ENCODE assay signal across 14 cellular contexts in the genomic region with DNA sequence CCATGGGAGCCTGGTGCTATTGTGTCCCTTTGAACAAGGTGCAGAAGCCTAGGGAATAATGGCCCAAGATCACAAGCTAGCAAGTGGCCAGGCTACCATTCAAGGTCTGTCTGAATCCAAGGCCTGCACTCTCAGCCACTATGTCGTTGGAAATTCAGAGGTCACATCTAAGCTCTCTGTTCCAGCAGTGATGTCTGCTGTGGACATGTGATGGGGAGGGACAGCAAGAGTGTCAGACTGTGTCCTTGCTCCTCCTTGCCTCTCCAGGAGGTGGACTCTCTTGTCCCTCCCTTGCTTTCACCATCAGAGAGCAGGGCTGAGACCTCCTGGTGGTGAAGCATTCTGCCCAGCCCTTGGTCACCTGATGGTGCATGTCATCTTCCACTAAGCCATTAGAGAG. TPM values are rescaled to one million over a fixed set of nuclear protein-coding genes. Genes with fewer than 3 reads are reported as not detected.
DNase-seq lines count a peak whose midpoint lies in the region; ATAC-seq and TF ChIP-seq lines count a peak whose summit lies in the region.
"Had no signal": no experiment of that assay in that cellular context is flagged by ENCODE, and none has a peak within 500 bp of the region (broad histone marks: within the 10 kb centered on the region; RNA-seq: fewer than 3 reads in every experiment).

No MANE protein-coding gene starts in this region.

- H3K36me3 ChIP-seq in upper lobe of right lung: no peaks in the 10 kb centered on the region

- H3K4me3 Mint-ChIP-seq in activated naive CD4-positive, alpha-beta T cell treated with anti-CD3 and anti-CD28 coated beads, Interleukin-2, amount 50 U/mL, for 24 hours: no peak overlapping the region
- no peak overlapping the region for H3K4me3 Mint-ChIP-seq in T-cell

- 33% methylated on average over 1 of the region's 1 CpG for WGBS in right cardiac atrium

- no peaks in the 10 kb centered on the region for H3K9me3 ChIP-seq in right cardiac atrium (ENCODE audit: control insufficient read depth, low read length)
- H3K9me3 ChIP-seq in upper lobe of right lung: no peaks in the 10 kb centered on the region

- H3K4me1 ChIP-seq in right cardiac atrium (ENCODE audit: control insufficient read depth, insufficient read depth, low read length): peaks cover 43% of the 10 kb centered on the region
- H3K4me1 ChIP-seq in upper lobe of right lung: peaks cover 71% of the 10 kb centered on the region

- H3K27ac ChIP-seq in right cardiac atrium (ENCODE audit: low read length) (peak overlapping the region; percentile 76), upper lobe of right lung (peak overlapping the region; percentile 82)

- ATAC-seq in T-cell (replicated peaks in 1 of 4) (no peak), right cardiac atrium (no peak), upper lobe of right lung (no peak), HG02852 (IDR thresholded peaks at IDR 0.05; ENCODE audit: unreplicated experiment) (no peak), GM21737 (IDR thresholded peaks at IDR 0.05; ENCODE audit: unreplicated experiment) (no peak)

- H3K9me3 Mint-ChIP-seq in activated naive CD4-positive, alpha-beta T cell treated with anti-CD3 and anti-CD28 coated beads, Interleukin-2, amount 50 U/mL, for 24 hours: no peaks in the 10 kb centered on the region
- no peaks in the 10 kb centered on the region for H3K9me3 Mint-ChIP-seq in T-cell
- H3K9me3 Mint-ChIP-seq: naive B cell had no signal

- CTCF ChIA-PET in T-cell (lab: Charles Lee): interaction anchor here in 1 of 2 donors (0.6 to 0.9 kb wide), 2 partner anchors 11 to 12 kb away, joined by 3 to 9 read pairs; no protein-coding TSS in a partner anchor

- intact Hi-C loops in right cardiac atrium (cut with DNase I): no loop called here
- intact Hi-C loops in upper lobe of right lung (cut with DNase I): no loop called here

- POLR2A ChIA-PET in T-cell (lab: Charles Lee): no interaction called here

- H3K27me3 ChIP-seq in right cardiac atrium (ENCODE audit: control insufficient read depth, insufficient read depth) (no peaks in the 10 kb centered on the region), upper lobe of right lung (no peaks in the 10 kb centered on the region)

- no peak for TF ChIP-seq CTCF in upper lobe of right lung (IDR thresholded peaks at IDR 0.05)

- H3K36me3 Mint-ChIP-seq in activated naive CD4-positive, alpha-beta T cell treated with anti-CD3 and anti-CD28 coated beads, Interleukin-2, amount 50 U/mL, for 24 hours: no peaks in the 10 kb centered on the region
- H3K36me3 Mint-ChIP-seq in T-cell: peaks cover 7% of the 10 kb centered on the region
- H3K36me3 Mint-ChIP-seq: naive B cell had no signal

- peak overlapping the region; percentile 51 for H3K27ac Mint-ChIP-seq in activated naive CD4-positive, alpha-beta T cell treated with anti-CD3 and anti-CD28 coated beads, Interleukin-2, amount 50 U/mL, for 24 hours
- H3K27ac Mint-ChIP-seq in T-cell: peak overlapping the region; percentile 95 to 96

- no peaks in the 10 kb centered on the region for H3K27me3 Mint-ChIP-seq in activated naive CD4-positive, alpha-beta T cell treated with anti-CD3 and anti-CD28 coated beads, Interleukin-2, amount 50 U/mL, for 24 hours
- H3K27me3 Mint-ChIP-seq in T-cell: no peaks in the 10 kb centered on the region
- H3K27me3 Mint-ChIP-seq: naive B cell had no signal

- H3K4me3 ChIP-seq in right cardiac atrium (ENCODE audit: low read length): no peak overlapping the region
- no peak overlapping the region for H3K4me3 ChIP-seq in upper lobe of right lung
- H3K4me3 ChIP-seq: lung had no signal

- DNase-seq in activated naive CD4-positive, alpha-beta T cell (lab: John Stamatoyannopoulos, UW): no peak
- no peak for DNase-seq in T-cell
- peak in 1 of 3 donors; percentile 52 for DNase-seq in right cardiac atrium
- no peak for DNase-seq in upper lobe of right lung
- no peak for DNase-seq in GOT3 (lab: John Stamatoyannopoulos, UW)
- DNase-seq: activated CD4-positive, alpha-beta T cell treated with anti-CD3 and anti-CD28 coated beads for 4 hours; naive B cell; NCI-H1092; NCI-H2107; NCI-H526 had no signal

- H3K4me1 Mint-ChIP-seq in activated naive CD4-positive, alpha-beta T cell treated with anti-CD3 and anti-CD28 coated beads, Interleukin-2, amount 50 U/mL, for 24 hours: peaks cover 84% of the 10 kb centered on the region
- H3K4me1 Mint-ChIP-seq in T-cell: peaks cover 82 to 91% (median 86%) of the 10 kb centered on the region in 3 donors

RNA-seq across cellular contexts. Expression of gene SUSD2, which starts 37.2 kb away (rescaled TPM):
- total RNA-seq in T-cell (1 to 10 TPM; 1.3 to 2.3 (median 1.6) TPM), right cardiac atrium (1 to 10 TPM; 6.2 to 7.4 (median 7.3) TPM), upper lobe of right lung (277 TPM)
- polyA plus RNA-seq in right cardiac atrium: 6.7 TPM

Comparison
In these comparisons a context has a peak if more than half of its experiments do, and no peak if none do; other contexts are left out.
1. RNA of gene SUSD2, which starts 37.2 kb away (total RNA-seq): 277 TPM in upper lobe of right lung (single experiment); 6.2 to 7.4 TPM in right cardiac atrium and 1.3 to 2.3 TPM in T-cell; every median in the first group is over 10 times any median in the second.